In the genomic region with DNA sequence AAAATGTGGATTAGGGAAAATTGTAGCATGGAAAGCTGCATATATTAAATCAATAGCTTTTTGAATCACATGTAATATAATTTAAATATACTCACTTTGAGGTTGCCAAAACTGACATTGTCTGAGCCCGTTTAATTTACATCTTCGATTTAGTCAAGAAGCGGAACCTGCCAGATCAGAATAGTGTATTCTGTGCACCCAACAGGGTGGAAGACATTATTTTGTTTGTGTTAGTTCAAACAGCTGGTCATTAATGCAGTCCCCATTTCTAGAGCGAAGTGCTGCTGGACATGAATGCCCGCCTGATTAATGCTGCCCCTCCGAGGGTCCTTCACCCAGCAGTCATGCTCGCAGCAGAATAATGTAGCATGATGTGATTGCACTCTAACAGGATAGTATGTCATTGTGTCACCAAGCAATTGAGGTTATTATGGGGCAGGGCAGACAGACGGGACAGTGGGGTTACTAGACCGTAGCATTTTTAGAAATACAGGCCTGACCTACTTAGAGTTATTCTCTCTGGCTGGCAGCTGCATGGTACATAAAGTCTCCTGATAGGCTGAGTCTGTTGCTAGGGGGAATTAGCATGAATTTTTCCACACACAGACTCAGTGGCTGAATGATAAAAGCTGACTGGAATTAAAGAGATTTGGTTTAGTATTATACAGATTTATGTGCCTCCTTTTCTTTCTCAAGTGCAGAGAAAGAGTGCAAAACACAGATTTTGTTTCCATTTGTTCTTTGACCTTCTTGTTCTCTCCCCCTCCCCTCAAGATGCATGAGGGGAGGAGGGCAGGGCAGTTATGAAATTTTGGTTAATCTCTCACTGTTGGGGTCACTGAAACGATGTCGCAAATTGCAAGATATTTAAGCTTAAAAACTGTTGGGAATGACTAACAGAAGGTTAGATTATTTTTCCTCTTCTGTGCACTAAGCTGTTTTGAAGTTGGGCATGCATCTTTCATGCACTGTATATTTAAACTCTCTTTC, we compare ENCODE assay signal across 10 cellular contexts.
DNase-seq lines count a peak whose midpoint lies in the region; ATAC-seq, FAIRE-seq and TF ChIP-seq lines count a peak whose summit lies in the region.
"Had no signal": no experiment of that assay in that cellular context is flagged by ENCODE, and none has a peak within 500 bp of the region (broad histone marks: within the 10 kb centered on the region; RNA-seq: fewer than 3 reads in every experiment).

No MANE protein-coding gene starts in this region.

- peak overlapping the region; percentile 32 for H3K27ac Mint-ChIP-seq in activated CD8-positive, alpha-beta T cell treated with anti-CD3 and anti-CD28 coated beads for 36 hours
- H3K27ac Mint-ChIP-seq in activated CD8-positive, alpha-beta T cell treated with anti-CD3 and anti-CD28 coated beads, Interleukin-2, amount 10 ng/mL, durations not matched to agents 7 days and 5 days = no peak overlapping the region
- peak overlapping the region; percentile 80 for H3K27ac Mint-ChIP-seq in WTC11
- no peak overlapping the region for H3K27ac Mint-ChIP-seq in stimulated activated effector memory CD8-positive, alpha-beta T cell treated with anti-CD3 and anti-CD28 coated beads, Interleukin-12 subunit alpha, Interleukin-12 subunit beta, amount 100 ng/mL, for 72 hours
- H3K27ac Mint-ChIP-seq: stimulated activated naive CD8-positive, alpha-beta T cell treated with anti-CD3 and anti-CD28 coated beads, Interleukin-15, Interleukin-2, amounts not matched to agents 100 ng/mL and 50 ng/mL, for 24 hours had no signal

- H3K27ac ChIP-seq in upper lobe of right lung = no peak overlapping the region
- peak overlapping the region in 1 of 2 donors; percentile 36 for H3K27ac ChIP-seq in kidney (ENCODE audit: low read depth in 2 of 2, low read length in 2 of 2)

- H3K9me3 Mint-ChIP-seq in activated CD8-positive, alpha-beta T cell treated with anti-CD3 and anti-CD28 coated beads for 36 hours = no peaks in the 10 kb centered on the region
- H3K9me3 Mint-ChIP-seq in activated CD8-positive, alpha-beta T cell treated with anti-CD3 and anti-CD28 coated beads, Interleukin-2, amount 10 ng/mL, durations not matched to agents 7 days and 5 days (ENCODE audit: insufficient read depth) = no peaks in the 10 kb centered on the region
- no peaks in the 10 kb centered on the region; the same call in 1 of the 2 replicates for H3K9me3 Mint-ChIP-seq in WTC11
- peaks cover 2% of the 10 kb centered on the region for H3K9me3 Mint-ChIP-seq in stimulated activated effector memory CD8-positive, alpha-beta T cell treated with anti-CD3 and anti-CD28 coated beads, Interleukin-12 subunit alpha, Interleukin-12 subunit beta, amount 100 ng/mL, for 72 hours
- H3K9me3 Mint-ChIP-seq: stimulated activated naive CD8-positive, alpha-beta T cell treated with anti-CD3 and anti-CD28 coated beads, Interleukin-15, Interleukin-2, amounts not matched to agents 100 ng/mL and 50 ng/mL, for 24 hours had no signal

- intact Hi-C loops in activated CD8-positive, alpha-beta T cell treated with anti-CD3 and anti-CD28 coated beads for 36 hours (cut with micrococcal nuclease) = no loop called here
- intact Hi-C loops in upper lobe of right lung (cut with DNase I) (no loop called here), kidney (cut with DNase I) (no loop called here)

- no peaks in the 10 kb centered on the region for H3K9me3 ChIP-seq in upper lobe of right lung
- H3K9me3 ChIP-seq in kidney (ENCODE audit: control insufficient read depth in 1 of 2, low read length in 2 of 2) = no peaks in the 10 kb centered on the region

- DNase-seq in activated CD8-positive, alpha-beta T cell treated with anti-CD3 and anti-CD28 coated beads for 36 hours = no peak
- no peak for DNase-seq in activated CD8-positive, alpha-beta T cell treated with anti-CD3 and anti-CD28 coated beads, Interleukin-2, amount 10 ng/mL, durations not matched to agents 7 days and 5 days
- no peak for DNase-seq in WTC11 (ENCODE audit: low spot score)
- DNase-seq in inferior parietal cortex (ENCODE audit: extremely low spot score) = peak; percentile 68
- DNase-seq in upper lobe of right lung = no peak
- no peak for DNase-seq in kidney
- no peak for DNase-seq in stimulated activated effector memory CD8-positive, alpha-beta T cell treated with anti-CD3 and anti-CD28 coated beads, Interleukin-12 subunit alpha, Interleukin-12 subunit beta, amount 100 ng/mL, for 72 hours (ENCODE audit: low spot score in 2 of 2)

- H3K36me3 ChIP-seq in upper lobe of right lung = no peaks in the 10 kb centered on the region
- no peaks in the 10 kb centered on the region for H3K36me3 ChIP-seq in kidney (ENCODE audit: control insufficient read depth in 1 of 2, insufficient read depth in 2 of 2, low read length in 2 of 2)

- H3K4me1 ChIP-seq in upper lobe of right lung (peaks cover 8% of the 10 kb centered on the region), kidney (ENCODE audit: control insufficient read depth in 1 of 2, insufficient read depth in 1 of 2, low read depth in 1 of 2, low read length in 2 of 2) (peaks cover 29 to 32% of the 10 kb centered on the region in 2 donors)

- H3K36me3 Mint-ChIP-seq in activated CD8-positive, alpha-beta T cell treated with anti-CD3 and anti-CD28 coated beads for 36 hours (ENCODE audit: low read depth) = no peaks in the 10 kb centered on the region
- peaks cover 1% of the 10 kb centered on the region for H3K36me3 Mint-ChIP-seq in activated CD8-positive, alpha-beta T cell treated with anti-CD3 and anti-CD28 coated beads, Interleukin-2, amount 10 ng/mL, durations not matched to agents 7 days and 5 days (ENCODE audit: low read depth)
- no peaks in the 10 kb centered on the region for H3K36me3 Mint-ChIP-seq in WTC11
- no peaks in the 10 kb centered on the region for H3K36me3 Mint-ChIP-seq in stimulated activated effector memory CD8-positive, alpha-beta T cell treated with anti-CD3 and anti-CD28 coated beads, Interleukin-12 subunit alpha, Interleukin-12 subunit beta, amount 100 ng/mL, for 72 hours

- TF ChIP-seq CTCF in activated CD8-positive, alpha-beta T cell treated with anti-CD3 and anti-CD28 coated beads for 36 hours (IDR thresholded peaks at IDR 0.05) = no peak
- TF ChIP-seq CTCF in WTC11 (IDR thresholded peaks at IDR 0.05) (no peak), upper lobe of right lung (IDR thresholded peaks at IDR 0.05) (no peak), kidney (IDR thresholded peaks at IDR 0.05; ENCODE audit: borderline replicate concordance, extremely low read depth, insufficient read depth) (no peak)

- H3K27me3 ChIP-seq in upper lobe of right lung = no peaks in the 10 kb centered on the region

- no peak for ATAC-seq in activated CD8-positive, alpha-beta T cell treated with anti-CD3 and anti-CD28 coated beads for 36 hours
- no peak for ATAC-seq in activated CD8-positive, alpha-beta T cell treated with anti-CD3 and anti-CD28 coated beads, Interleukin-2, amount 10 ng/mL, durations not matched to agents 7 days and 5 days
- ATAC-seq in WTC11 (no peak), upper lobe of right lung (peak; percentile 34), HG03432 (IDR thresholded peaks at IDR 0.05; ENCODE audit: unreplicated experiment) (no peak)
- no peak for ATAC-seq in stimulated activated effector memory CD8-positive, alpha-beta T cell treated with anti-CD3 and anti-CD28 coated beads, Interleukin-12 subunit alpha, Interleukin-12 subunit beta, amount 100 ng/mL, for 72 hours

- H3K9ac ChIP-seq in kidney (ENCODE audit: low read length in 2 of 2) = no peak overlapping the region

- no peak for FAIRE-seq in kidney (lab: Jason Lieb, UNC)
- FAIRE-seq: A204.1 had no signal

- no peak overlapping the region for H3K4me3 ChIP-seq in upper lobe of right lung
- peak overlapping the region in 1 of 2 donors; percentile 13 for H3K4me3 ChIP-seq in kidney (ENCODE audit: low read length in 2 of 2)

- H3K27me3 Mint-ChIP-seq in activated CD8-positive, alpha-beta T cell treated with anti-CD3 and anti-CD28 coated beads for 36 hours = peaks cover 41% of the 10 kb centered on the region
- peaks cover 48% of the 10 kb centered on the region for H3K27me3 Mint-ChIP-seq in activated CD8-positive, alpha-beta T cell treated with anti-CD3 and anti-CD28 coated beads, Interleukin-2, amount 10 ng/mL, durations not matched to agents 7 days and 5 days (ENCODE audit: low read depth)
- no peaks in the 10 kb centered on the region for H3K27me3 Mint-ChIP-seq in WTC11 (ENCODE audit: low read depth)

- peaks cover 26% of the 10 kb centered on the region for H3K4me1 Mint-ChIP-seq in activated CD8-positive, alpha-beta T cell treated with anti-CD3 and anti-CD28 coated beads for 36 hours (ENCODE audit: low read depth)
- peaks cover 32% of the 10 kb centered on the region for H3K4me1 Mint-ChIP-seq in activated CD8-positive, alpha-beta T cell treated with anti-CD3 and anti-CD28 coated beads, Interleukin-2, amount 10 ng/mL, durations not matched to agents 7 days and 5 days (ENCODE audit: low read depth)
- H3K4me1 Mint-ChIP-seq in WTC11 = peaks cover 60% of the 10 kb centered on the region
- no peaks in the 10 kb centered on the region for H3K4me1 Mint-ChIP-seq in stimulated activated effector memory CD8-positive, alpha-beta T cell treated with anti-CD3 and anti-CD28 coated beads, Interleukin-12 subunit alpha, Interleukin-12 subunit beta, amount 100 ng/mL, for 72 hours

- CTCF ChIA-PET in activated CD8-positive, alpha-beta T cell treated with anti-CD3 and anti-CD28 coated beads for 36 hours (lab: Charles Lee) = interaction anchor here (1.1 to 1.8 kb wide), 2 partner anchors 9 to 81 kb away, joined by 3 to 4 read pairs; no protein-coding TSS in a partner anchor
- CTCF ChIA-PET in activated CD8-positive, alpha-beta T cell treated with anti-CD3 and anti-CD28 coated beads, Interleukin-2, amount 10 ng/mL, durations not matched to agents 7 days and 5 days (lab: Charles Lee) = no interaction called here
- CTCF ChIA-PET in WTC11 (lab: Charles Lee) = no interaction called here

- peak overlapping the region; percentile 7 for H3K4me3 Mint-ChIP-seq in activated CD8-positive, alpha-beta T cell treated with anti-CD3 and anti-CD28 coated beads for 36 hours
- no peak overlapping the region for H3K4me3 Mint-ChIP-seq in activated CD8-positive, alpha-beta T cell treated with anti-CD3 and anti-CD28 coated beads, Interleukin-2, amount 10 ng/mL, durations not matched to agents 7 days and 5 days
- H3K4me3 Mint-ChIP-seq in WTC11 = no peak overlapping the region
- H3K4me3 Mint-ChIP-seq in stimulated activated effector memory CD8-positive, alpha-beta T cell treated with anti-CD3 and anti-CD28 coated beads, Interleukin-12 subunit alpha, Interleukin-12 subunit beta, amount 100 ng/mL, for 72 hours = no peak overlapping the region
- H3K4me3 Mint-ChIP-seq: stimulated activated naive CD8-positive, alpha-beta T cell treated with anti-CD3 and anti-CD28 coated beads, Interleukin-15, Interleukin-2, amounts not matched to agents 100 ng/mL and 50 ng/mL, for 24 hours had no signal

- POLR2A ChIA-PET in activated CD8-positive, alpha-beta T cell treated with anti-CD3 and anti-CD28 coated beads for 36 hours (lab: Charles Lee) = no interaction called here
- POLR2A ChIA-PET in activated CD8-positive, alpha-beta T cell treated with anti-CD3 and anti-CD28 coated beads, Interleukin-2, amount 10 ng/mL, durations not matched to agents 7 days and 5 days (lab: Charles Lee) = no interaction called here
- POLR2A ChIA-PET in WTC11 (lab: Charles Lee) = no interaction called here

TF ChIP-seq in WTC11, 78 proteins besides CTCF, POLR2A, EP300 and RAD21 (continues in another document):
- TF ChIP-seq ETV6 (CRISPR knock-in tag; IDR thresholded peaks at IDR 0.05) = no peak

Comparison
In these comparisons a context has a peak if more than half of its experiments do, and no peak if none do; other contexts are left out.
1. H3K27ac Mint-ChIP-seq: peak in activated CD8-positive, alpha-beta T cell treated with anti-CD3 and anti-CD28 coated beads for 36 hours (single experiment) and WTC11 (single experiment); none in activated CD8-positive, alpha-beta T cell treated with anti-CD3 and anti-CD28 coated beads, Interleukin-2, amount 10 ng/mL, durations not matched to agents 7 days and 5 days (single experiment) and stimulated activated effector memory CD8-positive, alpha-beta T cell treated with anti-CD3 and anti-CD28 coated beads, Interleukin-12 subunit alpha, Interleukin-12 subunit beta, amount 100 ng/mL, for 72 hours (single experiment).